Comparison of ENCODE assay signal across 8 cellular contexts in genomic region chr16:2340564-2341455, GRCh38. TPM values are rescaled to one million over a fixed set of nuclear protein-coding genes. Genes with fewer than 3 reads are reported as not detected.
A peak's percentile ranks its signal among the peaks of the same experiment; 100 is the strongest.
DNase-seq lines count a peak whose midpoint lies in the region; ATAC-seq and TF ChIP-seq lines count a peak whose summit lies in the region.

Gene ABCA3 (minus strand): TSS chr16:2340728. CDS start chr16:2326466, 14,262 bp downstream.

- H3K4me3 ChIP-seq in left lung: peak within 1 kb of the TSS; percentile 64 to 69

- intact Hi-C loops in dendritic cell treated with granulocyte-macrophage colony-stimulating factor and Interleukin-4, amounts not matched to agents 40 ng/mL and 50 ng/mL, for 4 days (cut with micrococcal nuclease): loop anchor here (1.0 to 5.0 kb wide), 2 partner anchors 81 to 160 kb away; no protein-coding TSS in a partner anchor
- intact Hi-C loops in left lung (cut with DNase I): loop anchor here in 1 of 2 donors (5.0 kb wide), 1 partner anchor 161 kb away; no protein-coding TSS in a partner anchor

- peaks cover 0 to 43% of the 10 kb centered on the region in 2 donors for H3K27me3 ChIP-seq in left lung

- DNase-seq in C1 segment of cervical spinal cord (lab: John Stamatoyannopoulos, UW) (peak; percentile 72 to 99 (median 92)), NCI-H524 treated with DMSO at 0.1 percent for 48 hours (lab: John Stamatoyannopoulos, UW) (peak; percentile 40), left lung (peak; percentile 92 to 98)
- DNase-seq in activated CD4-positive, alpha-beta T cell treated with anti-CD3 and anti-CD28 coated beads, Interleukin-2, amount 10 ng/mL, durations not matched to agents 7 days and 5 days: peak; percentile 94
- peak; percentile 98 to 99 for DNase-seq in stimulated activated CD4-positive, alpha-beta T cell treated with anti-CD3 and anti-CD28 coated beads, Interleukin-2, amount 100 ng/mL, for 48 hours

- H3K9me3 ChIP-seq in left lung: no peaks in the 10 kb centered on the region

- POLR2A ChIA-PET in activated CD4-positive, alpha-beta T cell treated with anti-CD3 and anti-CD28 coated beads, Interleukin-2, amount 10 ng/mL, durations not matched to agents 7 days and 5 days (lab: Charles Lee): no interaction called here

- peaks cover 0 to 17% of the 10 kb centered on the region in 2 donors for H3K4me1 ChIP-seq in left lung

- H3K4me1 Mint-ChIP-seq in activated CD4-positive, alpha-beta T cell treated with anti-CD3 and anti-CD28 coated beads, Interleukin-2, amount 10 ng/mL, durations not matched to agents 7 days and 5 days: peaks cover 10% of the 10 kb centered on the region
- H3K4me1 Mint-ChIP-seq in dendritic cell treated with granulocyte-macrophage colony-stimulating factor and Interleukin-4, amounts not matched to agents 40 ng/mL and 50 ng/mL, for 4 days (ENCODE audit: low read depth): peaks cover 8% of the 10 kb centered on the region

- peak within 1 kb of the TSS; percentile 76 for H3K27ac Mint-ChIP-seq in activated CD4-positive, alpha-beta T cell treated with anti-CD3 and anti-CD28 coated beads, Interleukin-2, amount 10 ng/mL, durations not matched to agents 7 days and 5 days
- peak within 1 kb of the TSS; percentile 41 for H3K27ac Mint-ChIP-seq in dendritic cell treated with granulocyte-macrophage colony-stimulating factor and Interleukin-4, amounts not matched to agents 40 ng/mL and 50 ng/mL, for 4 days

- peak within 1 kb of the TSS; percentile 26 to 77 for H3K27ac ChIP-seq in left lung

- CTCF ChIA-PET in activated CD4-positive, alpha-beta T cell treated with anti-CD3 and anti-CD28 coated beads, Interleukin-2, amount 10 ng/mL, durations not matched to agents 7 days and 5 days (lab: Charles Lee): interaction anchor here (0.7 to 1.4 kb wide), 7 partner anchors 13 to 179 kb away, joined by 3 to 5 read pairs (median 3); partner anchors contain the start of gene AMDHD2

- peaks cover 2% of the 10 kb centered on the region for H3K36me3 Mint-ChIP-seq in activated CD4-positive, alpha-beta T cell treated with anti-CD3 and anti-CD28 coated beads, Interleukin-2, amount 10 ng/mL, durations not matched to agents 7 days and 5 days (ENCODE audit: low read depth)
- no peaks in the 10 kb centered on the region for H3K36me3 Mint-ChIP-seq in dendritic cell treated with granulocyte-macrophage colony-stimulating factor and Interleukin-4, amounts not matched to agents 40 ng/mL and 50 ng/mL, for 4 days (ENCODE audit: low read depth)

- ATAC-seq in GM19324 (IDR thresholded peaks at IDR 0.05; ENCODE audit: low FRiP score, unreplicated experiment): peak; percentile 89
- ATAC-seq in HG03460 (IDR thresholded peaks at IDR 0.05; ENCODE audit: unreplicated experiment): peak; percentile 70
- ATAC-seq in left lung: peak; percentile 92

- peaks cover 22% of the 10 kb centered on the region for H3K27me3 Mint-ChIP-seq in activated CD4-positive, alpha-beta T cell treated with anti-CD3 and anti-CD28 coated beads, Interleukin-2, amount 10 ng/mL, durations not matched to agents 7 days and 5 days
- H3K27me3 Mint-ChIP-seq in dendritic cell treated with granulocyte-macrophage colony-stimulating factor and Interleukin-4, amounts not matched to agents 40 ng/mL and 50 ng/mL, for 4 days: peaks cover 64% of the 10 kb centered on the region

- TF ChIP-seq CTCF in left lung (IDR thresholded peaks at IDR 0.05): peak; percentile 100

- H3K36me3 ChIP-seq in left lung: no peaks in the 10 kb centered on the region

- peak within 1 kb of the TSS; percentile 76 for H3K4me3 Mint-ChIP-seq in activated CD4-positive, alpha-beta T cell treated with anti-CD3 and anti-CD28 coated beads, Interleukin-2, amount 10 ng/mL, durations not matched to agents 7 days and 5 days
- peak within 1 kb of the TSS; percentile 75 for H3K4me3 Mint-ChIP-seq in dendritic cell treated with granulocyte-macrophage colony-stimulating factor and Interleukin-4, amounts not matched to agents 40 ng/mL and 50 ng/mL, for 4 days

- H3K9me3 Mint-ChIP-seq in activated CD4-positive, alpha-beta T cell treated with anti-CD3 and anti-CD28 coated beads, Interleukin-2, amount 10 ng/mL, durations not matched to agents 7 days and 5 days: no peaks in the 10 kb centered on the region
- no peaks in the 10 kb centered on the region for H3K9me3 Mint-ChIP-seq in dendritic cell treated with granulocyte-macrophage colony-stimulating factor and Interleukin-4, amounts not matched to agents 40 ng/mL and 50 ng/mL, for 4 days

RNA-seq across cellular contexts. Expression of gene ABCA3, which starts in this region (rescaled TPM):
- total RNA-seq in activated CD4-positive, alpha-beta T cell treated with anti-CD3 and anti-CD28 coated beads, Interleukin-2, amount 10 ng/mL, durations not matched to agents 7 days and 5 days: 1 to 10 TPM; 5.0 to 6.0 TPM
- total RNA-seq in left lung: 100 to 1,000 TPM; 329 to 334 TPM

Comparison
In these comparisons a context has a peak if more than half of its experiments do, and no peak if none do; other contexts are left out.
1. Peak in every context shown above with its lines: DNase-seq, ATAC-seq, H3K4me3 ChIP-seq and H3K27ac ChIP-seq.
2. RNA of gene ABCA3 (total RNA-seq): 329 to 334 TPM in left lung; 5.0 to 6.0 TPM in activated CD4-positive, alpha-beta T cell treated with anti-CD3 and anti-CD28 coated beads, Interleukin-2, amount 10 ng/mL, durations not matched to agents 7 days and 5 days; every median in the first group is over 10 times any median in the second.
3. DNase-seq: peak in every context shown above with its lines; median percentile 98 in stimulated activated CD4-positive, alpha-beta T cell treated with anti-CD3 and anti-CD28 coated beads, Interleukin-2, amount 100 ng/mL, for 48 hours; 95 in left lung; 94 in activated CD4-positive, alpha-beta T cell treated with anti-CD3 and anti-CD28 coated beads, Interleukin-2, amount 10 ng/mL, durations not matched to agents 7 days and 5 days; 92 in C1 segment of cervical spinal cord; 40 in NCI-H524 treated with DMSO at 0.1 percent for 48 hours.